In the genomic region with DNA sequence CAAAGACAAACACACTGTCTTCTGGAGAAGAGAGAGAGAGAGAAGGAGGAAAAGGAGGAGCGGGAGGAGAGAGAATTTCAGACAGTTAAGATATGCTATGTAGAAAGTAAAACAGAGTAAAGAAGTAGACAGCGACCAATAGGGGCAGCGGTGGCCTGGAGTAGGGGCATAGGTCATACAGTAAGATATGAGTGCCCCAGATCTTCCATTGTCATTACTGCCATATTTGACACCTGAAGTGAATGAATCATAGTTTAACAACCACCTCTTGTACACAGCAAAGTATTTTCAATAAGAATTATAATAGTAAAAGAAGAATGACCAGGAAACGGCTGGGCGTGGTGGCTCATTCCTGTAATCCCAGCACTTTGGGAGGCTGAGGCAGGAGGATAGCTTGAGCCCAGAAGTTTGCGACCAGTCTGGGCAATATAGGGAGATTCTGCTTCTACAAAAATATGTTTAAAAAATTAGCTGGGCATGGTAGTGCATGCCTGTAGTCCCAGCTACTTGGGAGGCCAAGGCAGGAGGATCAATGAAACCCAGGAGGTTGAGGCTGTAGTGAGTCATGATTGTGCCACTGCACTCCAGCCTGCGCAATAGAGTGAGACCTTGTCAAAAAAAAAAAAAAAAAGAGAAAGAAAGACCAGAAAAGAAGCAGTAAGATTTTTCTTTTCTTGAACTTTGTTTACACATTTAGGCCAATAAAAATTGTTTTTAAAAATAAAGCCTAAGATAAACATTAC, we compare ENCODE assay signal across 29 cellular contexts.
"Had no signal": no experiment of that assay in that cellular context is flagged by ENCODE, and none has a peak within 500 bp of the region (broad histone marks: within the 10 kb centered on the region; RNA-seq: fewer than 3 reads in every experiment).

No MANE protein-coding gene starts in this region.

- DNase-seq: dorsolateral prefrontal cortex; effector CD4-positive, alpha-beta T cell; esophagus squamous epithelium; foreskin melanocyte; glutamatergic neuron; heart right ventricle; hippocampal formation; kidney glomerular epithelial cell; left ventricle myocardium superior; lower lobe of right lung; natural killer cell; occipital lobe; ovary; posterior cingulate gyrus; psoas muscle; right cardiac atrium; sigmoid colon; stimulated activated CD4-positive, alpha-beta T cell treated with anti-CD3 and anti-CD28 coated beads, Interleukin-2, amount 100 ng/mL, for 24 hours; stimulated activated CD4-positive, alpha-beta T cell treated with anti-CD3 and anti-CD28 coated beads, Interleukin-4, amount 100 ng/mL, for 24 hours; stimulated activated naive CD4-positive, alpha-beta T cell treated with Interleukin-2 at 50 U/mL for 16 hours; stomach; testis; tibial artery; upper lobe of right lung; uterus had no signal

- H3K4me3 ChIP-seq: dorsolateral prefrontal cortex, esophagus squamous epithelium, heart right ventricle, lower lobe of right lung, ovary, psoas muscle, sigmoid colon, stomach, testis, tibial artery, upper lobe of right lung, uterus had no signal

- H3K4me3 Mint-ChIP-seq: natural killer cell; stimulated activated effector memory CD8-positive, alpha-beta T cell treated with anti-CD3 and anti-CD28 coated beads, Interleukin-12 subunit alpha, Interleukin-12 subunit beta, amount 100 ng/mL, for 72 hours had no signal

- H3K27ac ChIP-seq: esophagus squamous epithelium, heart right ventricle, lower lobe of right lung, ovary, psoas muscle, sigmoid colon, stomach, testis, tibial artery, upper lobe of right lung, uterus had no signal

- FAIRE-seq: colon, endothelial cell of umbilical vein, islet of Langerhans had no signal

- ATAC-seq: heart right ventricle; left ventricle myocardium superior; lower lobe of right lung; natural killer cell; psoas muscle; right cardiac atrium; stimulated activated effector memory CD8-positive, alpha-beta T cell treated with anti-CD3 and anti-CD28 coated beads, Interleukin-12 subunit alpha, Interleukin-12 subunit beta, amount 100 ng/mL, for 72 hours; upper lobe of right lung had no signal

- H3K27ac Mint-ChIP-seq: natural killer cell; stimulated activated effector memory CD8-positive, alpha-beta T cell treated with anti-CD3 and anti-CD28 coated beads, Interleukin-12 subunit alpha, Interleukin-12 subunit beta, amount 100 ng/mL, for 72 hours had no signal

- H3K36me3 Mint-ChIP-seq: stimulated activated effector memory CD8-positive, alpha-beta T cell treated with anti-CD3 and anti-CD28 coated beads, Interleukin-12 subunit alpha, Interleukin-12 subunit beta, amount 100 ng/mL, for 72 hours had no signal

- H3K9me3 ChIP-seq: ovary, testis, upper lobe of right lung, uterus had no signal

- H3K4me1 ChIP-seq: esophagus squamous epithelium, lower lobe of right lung, psoas muscle, sigmoid colon, stomach, testis, tibial artery, upper lobe of right lung, uterus had no signal

- H3K36me3 ChIP-seq: esophagus squamous epithelium, heart right ventricle, lower lobe of right lung, ovary, sigmoid colon, stomach, tibial artery, upper lobe of right lung, uterus had no signal

- H3K27me3 ChIP-seq: dorsolateral prefrontal cortex, esophagus squamous epithelium, heart right ventricle, ovary, sigmoid colon, stomach, testis, tibial artery, upper lobe of right lung, uterus had no signal

- H3K4me1 Mint-ChIP-seq: natural killer cell; stimulated activated effector memory CD8-positive, alpha-beta T cell treated with anti-CD3 and anti-CD28 coated beads, Interleukin-12 subunit alpha, Interleukin-12 subunit beta, amount 100 ng/mL, for 72 hours had no signal
